8 cellular contexts compared by ENCODE assay signal in genomic region chr6:106546322-106547052, GRCh38.
DNase-seq lines count a peak whose midpoint lies in the region; TF ChIP-seq lines count a peak whose summit lies in the region.

No MANE protein-coding gene starts in this region.

- H3K4me3 Mint-ChIP-seq in activated T-cell treated with anti-CD3 and anti-CD28 coated beads, Interleukin-2, amount 50 U/mL, for 24 hours: peak overlapping the region; percentile 37
- no peak overlapping the region for H3K4me3 Mint-ChIP-seq in immature natural killer cell

- no peaks in the 10 kb centered on the region for H4K20me1 ChIP-seq in SK-N-SH (ENCODE audit: insufficient read depth)

- WGBS in SK-N-SH (ENCODE audit: low lambda C conversion rate): 15% methylated on average over 2 of the region's 2 CpGs

- H3K27me3 ChIP-seq in SK-N-SH (ENCODE audit: insufficient read depth) (no peaks in the 10 kb centered on the region), subcutaneous abdominal adipose tissue (ENCODE audit: control insufficient read depth in 5 of 5, insufficient read depth in 4 of 5, low read length in 5 of 5) (no peaks in the 10 kb centered on the region)

- H3K9me3 Mint-ChIP-seq in activated T-cell treated with anti-CD3 and anti-CD28 coated beads, Interleukin-2, amount 50 U/mL, for 24 hours: no peaks in the 10 kb centered on the region
- no peaks in the 10 kb centered on the region for H3K9me3 Mint-ChIP-seq in immature natural killer cell

- POLR2A ChIA-PET in SK-N-SH (lab: Yijun Ruan, JAX): no interaction called here

- CTCF ChIA-PET in SK-N-SH (lab: Yijun Ruan, JAX): interaction anchor here (1.1 to 1.8 kb wide), 2 partner anchors 20 to 207 kb away, joined by 3 to 5 read pairs; no protein-coding TSS in a partner anchor

- peaks cover 43% of the 10 kb centered on the region for H3F3A ChIP-seq in SK-N-SH (replicated peaks; ENCODE audit: insufficient read depth)

- H3K4me2 ChIP-seq in SK-N-SH: peak overlapping the region; percentile 38

- H3K27me3 Mint-ChIP-seq in activated T-cell treated with anti-CD3 and anti-CD28 coated beads, Interleukin-2, amount 50 U/mL, for 24 hours: no peaks in the 10 kb centered on the region
- H3K27me3 Mint-ChIP-seq in immature natural killer cell (ENCODE audit: low read depth in 3 of 3): peaks cover 0 to 2% (median 0%) of the 10 kb centered on the region in 3 donors

- peak overlapping the region; percentile 94 for H3K27ac Mint-ChIP-seq in activated T-cell treated with anti-CD3 and anti-CD28 coated beads, Interleukin-2, amount 50 U/mL, for 24 hours
- peak overlapping the region in 2 of 6 donors; percentile 20 to 69 for H3K27ac Mint-ChIP-seq in immature natural killer cell

- peaks cover 6% of the 10 kb centered on the region for H3K79me2 ChIP-seq in SK-N-SH (ENCODE audit: insufficient read depth)

- peaks cover 58% of the 10 kb centered on the region for H3K4me1 Mint-ChIP-seq in activated T-cell treated with anti-CD3 and anti-CD28 coated beads, Interleukin-2, amount 50 U/mL, for 24 hours (ENCODE audit: low read depth)
- H3K4me1 Mint-ChIP-seq in immature natural killer cell: peaks cover 0 to 6% of the 10 kb centered on the region in 2 donors

- peak overlapping the region; percentile 81 to 99 for H3K27ac ChIP-seq in SK-N-SH (ENCODE audit: low read depth in 2 of 2, low read length in 1 of 2)
- H3K27ac ChIP-seq in subcutaneous abdominal adipose tissue (ENCODE audit: low read depth, low read length): peak overlapping the region; percentile 88

- TF ChIP-seq CTCF in SK-N-SH (IDR thresholded peaks at IDR 0.05): no peak

- no peaks in the 10 kb centered on the region for H3K9me2 ChIP-seq in SK-N-SH

- H3K36me3 Mint-ChIP-seq in activated T-cell treated with anti-CD3 and anti-CD28 coated beads, Interleukin-2, amount 50 U/mL, for 24 hours (ENCODE audit: low read depth): peaks cover 85% of the 10 kb centered on the region
- peaks cover 31 to 44% (median 34%) of the 10 kb centered on the region in 3 donors for H3K36me3 Mint-ChIP-seq in immature natural killer cell

- H3K4me1 ChIP-seq in SK-N-SH (ENCODE audit: control insufficient read depth in 1 of 2, insufficient read depth in 2 of 2, low read depth in 1 of 2, low read length in 1 of 2) (peaks cover 0 to 24% of the 10 kb centered on the region in 2 experiments; a peak in 3 of 4 replicates), subcutaneous abdominal adipose tissue (ENCODE audit: control insufficient read depth in 5 of 5, insufficient read depth in 5 of 5, low read length in 5 of 5) (peaks cover 4 to 31% (median 23%) of the 10 kb centered on the region in 5 donors)

- peak; percentile 21 to 91; a peak in 2 of 4 replicates for TF ChIP-seq EP300 in SK-N-SH (IDR thresholded peaks at IDR 0.05; ENCODE audit: borderline replicate concordance in 1 of 2, low read depth in 1 of 2, low read length in 1 of 2)

- no peak for TF ChIP-seq RAD21 in SK-N-SH (IDR thresholded peaks at IDR 0.05; ENCODE audit: low read length)

- H3K9ac ChIP-seq in SK-N-SH (peak overlapping the region; percentile 63; the same call in 1 of the 2 replicates), subcutaneous abdominal adipose tissue (ENCODE audit: low read length in 5 of 5) (peak overlapping the region in 2 of 5 donors; percentile 6 to 55)

- no peak for DNase-seq in activated T-cell treated with anti-CD3 and anti-CD28 coated beads, Interleukin-2, amount 50 U/mL, for 24 hours
- DNase-seq in activated T-cell treated with anti-CD3 and anti-CD28 coated beads for 4 hours (no peak), SK-N-SH (no peak), fibroblast of the conjunctiva (ENCODE audit: low read depth) (peak; percentile 73), cerebellar cortex (ENCODE audit: low spot score) (no peak), immature natural killer cell (no peak)
- no peak for DNase-seq in activated CD4-positive, alpha-beta T cell treated with anti-CD3 and anti-CD28 coated beads, Interleukin-2, amount 50 U/mL, for 48 hours

- H3K9me3 ChIP-seq in SK-N-SH (no peaks in the 10 kb centered on the region), subcutaneous abdominal adipose tissue (ENCODE audit: control insufficient read depth in 5 of 5, low read length in 5 of 5) (no peaks in the 10 kb centered on the region)

- H3K36me3 ChIP-seq in SK-N-SH (replicated peaks in 1 of 2; ENCODE audit: control insufficient read depth in 1 of 2, insufficient read depth in 2 of 2, low read length in 1 of 2) (peaks cover 22 to 50% of the 10 kb centered on the region in 2 experiments), subcutaneous abdominal adipose tissue (ENCODE audit: control insufficient read depth in 5 of 5, insufficient read depth in 5 of 5, low read length in 5 of 5) (peaks cover 6 to 14% (median 8%) of the 10 kb centered on the region in 5 donors)

- peak overlapping the region; percentile 15; the same call in 1 of the 2 replicates for H2AFZ ChIP-seq in SK-N-SH (ENCODE audit: low read depth)

- H3K4me3 ChIP-seq in SK-N-SH (ENCODE audit: low read depth in 2 of 2, low read length in 1 of 2): no peak overlapping the region
- H3K4me3 ChIP-seq in subcutaneous abdominal adipose tissue (ENCODE audit: low read depth in 1 of 5, low read length in 5 of 5): no peak overlapping the region

TF ChIP-seq in SK-N-SH, 30 proteins besides CTCF, POLR2A, EP300 and RAD21:
- no peak for TF ChIP-seq USF2 (IDR thresholded peaks at IDR 0.05; ENCODE audit: borderline replicate concordance, low read depth, low read length)
- TF ChIP-seq IRF3 (IDR thresholded peaks at IDR 0.05; ENCODE audit: low read depth, low read length): no peak
- 0 out of 2 replicates have a peak, but pooled peaks have one; percentile 32 for TF ChIP-seq RXRA (IDR thresholded peaks at IDR 0.05; ENCODE audit: borderline replicate concordance, low read depth)
- peak; percentile 21; the same call in 1 of the 2 replicates for TF ChIP-seq ELF1 (IDR thresholded peaks at IDR 0.05)
- no peak for TF ChIP-seq SMC3 (IDR thresholded peaks at IDR 0.05; ENCODE audit: low read depth, low read length)
- peak; percentile 71; the same call in 1 of the 2 replicates for TF ChIP-seq POLR2AphosphoS5 (IDR thresholded peaks at IDR 0.05; ENCODE audit: low read depth, low read length)
- peak; percentile 96 for TF ChIP-seq JUND (IDR thresholded peaks at IDR 0.05)
- peak; percentile 93 for TF ChIP-seq FOSL2 (IDR thresholded peaks at IDR 0.05; ENCODE audit: borderline replicate concordance, low read depth)
- peak; percentile 90 for TF ChIP-seq PBX3 (IDR thresholded peaks at IDR 0.05)
- TF ChIP-seq MAX (IDR thresholded peaks at IDR 0.05; ENCODE audit: low read depth): peak; percentile 45; the same call in 1 of the 2 replicates
- peak; percentile 87 for TF ChIP-seq NFIC (IDR thresholded peaks at IDR 0.05; ENCODE audit: borderline replicate concordance)
- no peak for TF ChIP-seq RFX5 (IDR thresholded peaks at IDR 0.05; ENCODE audit: low read length)
- TF ChIP-seq TCF12 (IDR thresholded peaks at IDR 0.05): peak; percentile 97
- peak; percentile 70; the same call in 1 of the 2 replicates for TF ChIP-seq YY1 (IDR thresholded peaks at IDR 0.05; ENCODE audit: low read depth)
- TF ChIP-seq MEF2A (IDR thresholded peaks at IDR 0.05; ENCODE audit: borderline replicate concordance, low read depth): 0 out of 2 replicates have a peak, but pooled peaks have one; percentile 47
